ENCODE assay signal across 1 cellular context in genomic region chr11:107408762-107409200, GRCh38.
TF ChIP-seq lines count a peak whose summit lies in the region.

No MANE protein-coding gene starts in this region.

TF ChIP-seq in HepG2, 621 proteins besides CTCF, POLR2A, EP300 and RAD21 (continued from another document and continues in another):
- TF ChIP-seq ZNF646 (CRISPR knock-in tag; IDR thresholded peaks at IDR 0.05) (no peak), TCF7L2 (IDR thresholded peaks at IDR 0.05; ENCODE audit: low read depth, low read length) (peak; percentile 50; the same call in 1 of the 2 replicates), CSRNP2 (CRISPR knock-in tag; conservative IDR thresholded peaks at IDR 0.05; ENCODE audit: low read depth) (no peak), ZNF816 (CRISPR knock-in tag; IDR thresholded peaks at IDR 0.05; ENCODE audit: borderline replicate concordance) (0 out of 2 replicates have a peak, but pooled peaks have one; percentile 33), HNF1A (IDR thresholded peaks at IDR 0.05; ENCODE audit: low read depth) (no peak), HNF1A (CRISPR knock-in tag; IDR thresholded peaks at IDR 0.05; ENCODE audit: borderline replicate concordance) (peak; percentile 83; the same call in 1 of the 2 replicates), ELF4 (CRISPR knock-in tag; IDR thresholded peaks at IDR 0.05; ENCODE audit: borderline replicate concordance) (0 out of 2 replicates have a peak, but pooled peaks have one; percentile 38), ZBTB20 (CRISPR knock-in tag; IDR thresholded peaks at IDR 0.05; ENCODE audit: borderline replicate concordance, low read depth) (peak; percentile 60; the same call in 1 of the 2 replicates), LCORL (IDR thresholded peaks at IDR 0.05) (no peak), LCORL (CRISPR knock-in tag; IDR thresholded peaks at IDR 0.05) (0 out of 2 replicates have a peak, but pooled peaks have one; percentile 20), ZNF496 (CRISPR knock-in tag; IDR thresholded peaks at IDR 0.05; ENCODE audit: insufficient replicate concordance) (no peak), TP53 (CRISPR knock-in tag; conservative IDR thresholded peaks at IDR 0.05) (no peak), SIX1 (CRISPR knock-in tag; IDR thresholded peaks at IDR 0.05; ENCODE audit: borderline replicate concordance) (peak; percentile 81; the same call in 1 of the 2 replicates), ZNF781 (CRISPR knock-in tag; IDR thresholded peaks at IDR 0.05; ENCODE audit: borderline replicate concordance, not compliant biosample characterization) (no peak), PHF21A (CRISPR knock-in tag; IDR thresholded peaks at IDR 0.05) (peak; percentile 47; the same call in 1 of the 2 replicates), SOX5 (CRISPR knock-in tag; IDR thresholded peaks at IDR 0.05; ENCODE audit: borderline replicate concordance) (peak; percentile 82), ATF2 (CRISPR knock-in tag; IDR thresholded peaks at IDR 0.05) (peak; percentile 49; the same call in 1 of the 2 replicates), TFDP2 (CRISPR knock-in tag; IDR thresholded peaks at IDR 0.05) (peak; percentile 12; the same call in 1 of the 2 replicates), NCOA2 (CRISPR knock-in tag; IDR thresholded peaks at IDR 0.05) (peak; percentile 88), XBP1 (CRISPR knock-in tag; IDR thresholded peaks at IDR 0.05) (no peak), ELF3 (CRISPR knock-in tag; IDR thresholded peaks at IDR 0.05) (peak; percentile 90), KAT8 (CRISPR knock-in tag; IDR thresholded peaks at IDR 0.05) (peak; percentile 67; the same call in 1 of the 2 replicates), ZMYM4 (CRISPR knock-in tag; IDR thresholded peaks at IDR 0.05) (peak; percentile 18; the same call in 1 of the 2 replicates), SATB2 (CRISPR knock-in tag; IDR thresholded peaks at IDR 0.05) (no peak), PPARG (CRISPR knock-in tag; conservative IDR thresholded peaks at IDR 0.05) (peak; percentile 92), HNF4A (CRISPR knock-in tag; IDR thresholded peaks at IDR 0.05) (peak; percentile 80)
- TF ChIP-seq, protein P1, sequence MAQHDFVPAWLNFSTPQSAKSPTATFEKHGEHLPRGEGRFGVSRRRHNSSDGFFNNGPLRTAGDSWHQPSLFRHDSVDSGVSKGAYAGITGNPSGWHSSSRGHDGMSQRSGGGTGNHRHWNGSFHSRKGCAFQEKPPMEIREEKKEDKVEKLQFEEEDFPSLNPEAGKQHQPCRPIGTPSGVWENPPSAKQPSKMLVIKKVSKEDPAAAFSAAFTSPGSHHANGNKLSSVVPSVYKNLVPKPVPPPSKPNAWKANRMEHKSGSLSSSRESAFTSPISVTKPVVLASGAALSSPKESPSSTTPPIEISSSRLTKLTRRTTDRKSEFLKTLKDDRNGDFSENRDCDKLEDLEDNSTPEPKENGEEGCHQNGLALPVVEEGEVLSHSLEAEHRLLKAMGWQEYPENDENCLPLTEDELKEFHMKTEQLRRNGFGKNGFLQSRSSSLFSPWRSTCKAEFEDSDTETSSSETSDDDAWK (CRISPR knock-in tag; IDR thresholded peaks at IDR 0.05) = no peak
- TF ChIP-seq, protein P2, sequence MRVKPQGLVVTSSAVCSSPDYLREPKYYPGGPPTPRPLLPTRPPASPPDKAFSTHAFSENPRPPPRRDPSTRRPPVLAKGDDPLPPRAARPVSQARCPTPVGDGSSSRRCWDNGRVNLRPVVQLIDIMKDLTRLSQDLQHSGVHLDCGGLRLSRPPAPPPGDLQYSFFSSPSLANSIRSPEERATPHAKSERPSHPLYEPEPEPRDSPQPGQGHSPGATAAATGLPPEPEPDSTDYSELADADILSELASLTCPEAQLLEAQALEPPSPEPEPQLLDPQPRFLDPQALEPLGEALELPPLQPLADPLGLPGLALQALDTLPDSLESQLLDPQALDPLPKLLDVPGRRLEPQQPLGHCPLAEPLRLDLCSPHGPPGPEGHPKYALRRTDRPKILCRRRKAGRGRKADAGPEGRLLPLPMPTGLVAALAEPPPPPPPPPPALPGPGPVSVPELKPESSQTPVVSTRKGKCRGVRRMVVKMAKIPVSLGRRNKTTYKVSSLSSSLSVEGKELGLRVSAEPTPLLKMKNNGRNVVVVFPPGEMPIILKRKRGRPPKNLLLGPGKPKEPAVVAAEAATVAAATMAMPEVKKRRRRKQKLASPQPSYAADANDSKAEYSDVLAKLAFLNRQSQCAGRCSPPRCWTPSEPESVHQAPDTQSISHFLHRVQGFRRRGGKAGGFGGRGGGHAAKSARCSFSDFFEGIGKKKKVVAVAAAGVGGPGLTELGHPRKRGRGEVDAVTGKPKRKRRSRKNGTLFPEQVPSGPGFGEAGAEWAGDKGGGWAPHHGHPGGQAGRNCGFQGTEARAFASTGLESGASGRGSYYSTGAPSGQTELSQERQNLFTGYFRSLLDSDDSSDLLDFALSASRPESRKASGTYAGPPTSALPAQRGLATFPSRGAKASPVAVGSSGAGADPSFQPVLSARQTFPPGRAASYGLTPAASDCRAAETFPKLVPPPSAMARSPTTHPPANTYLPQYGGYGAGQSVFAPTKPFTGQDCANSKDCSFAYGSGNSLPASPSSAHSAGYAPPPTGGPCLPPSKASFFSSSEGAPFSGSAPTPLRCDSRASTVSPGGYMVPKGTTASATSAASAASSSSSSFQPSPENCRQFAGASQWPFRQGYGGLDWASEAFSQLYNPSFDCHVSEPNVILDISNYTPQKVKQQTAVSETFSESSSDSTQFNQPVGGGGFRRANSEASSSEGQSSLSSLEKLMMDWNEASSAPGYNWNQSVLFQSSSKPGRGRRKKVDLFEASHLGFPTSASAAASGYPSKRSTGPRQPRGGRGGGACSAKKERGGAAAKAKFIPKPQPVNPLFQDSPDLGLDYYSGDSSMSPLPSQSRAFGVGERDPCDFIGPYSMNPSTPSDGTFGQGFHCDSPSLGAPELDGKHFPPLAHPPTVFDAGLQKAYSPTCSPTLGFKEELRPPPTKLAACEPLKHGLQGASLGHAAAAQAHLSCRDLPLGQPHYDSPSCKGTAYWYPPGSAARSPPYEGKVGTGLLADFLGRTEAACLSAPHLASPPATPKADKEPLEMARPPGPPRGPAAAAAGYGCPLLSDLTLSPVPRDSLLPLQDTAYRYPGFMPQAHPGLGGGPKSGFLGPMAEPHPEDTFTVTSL (CRISPR knock-in tag; IDR thresholded peaks at IDR 0.05; ENCODE audit: borderline replicate concordance) = peak; percentile 94; the same call in 1 of the 2 replicates
